ENCODE assay signal across 17 cellular contexts in genomic region chr2:193518061-193518817, GRCh38.
DNase-seq lines count a peak whose midpoint lies in the region; ATAC-seq and TF ChIP-seq lines count a peak whose summit lies in the region.
"Had no signal": no experiment of that assay in that cellular context is flagged by ENCODE, and none has a peak within 500 bp of the region (broad histone marks: within the 10 kb centered on the region; RNA-seq: fewer than 3 reads in every experiment).

No MANE protein-coding gene starts in this region.

- dilution Hi-C loops in IMR-90 (cut with HindIII; ENCODE audit: low sequenced_read_pairs, unreplicated experiment) = no loop called here

- H2AFZ ChIP-seq in IMR-90 (replicated peaks; ENCODE audit: low read length, poor library complexity) = no peak overlapping the region

- H3K4me1 ChIP-seq in IMR-90 (ENCODE audit: control insufficient read depth, insufficient read depth, low read length) = no peaks in the 10 kb centered on the region
- H3K4me1 ChIP-seq: BLaER1, SJSA1 had no signal

- no peaks in the 10 kb centered on the region for H3K27me3 ChIP-seq in IMR-90 (ENCODE audit: control insufficient read depth, insufficient read depth, low read length)
- H3K27me3 ChIP-seq: BLaER1, SJSA1 had no signal

- H2AK5ac ChIP-seq in IMR-90 (ENCODE audit: low read depth, low read length) = no peak overlapping the region

- H3K79me1 ChIP-seq in IMR-90 (ENCODE audit: low read depth in 1 of 2, low read length in 2 of 2) = no peaks in the 10 kb centered on the region

- H3K4ac ChIP-seq in IMR-90 (ENCODE audit: low read depth, low read length) = no peak overlapping the region

- no peak overlapping the region for H3K23ac ChIP-seq in IMR-90 (ENCODE audit: low read depth, low read length)

- peak; percentile 57 for DNase-seq in AG09309 (ENCODE audit: low read depth)
- DNase-seq in IMR-90 = peak; percentile 27
- peak; percentile 87 for DNase-seq in astrocyte of the spinal cord (ENCODE audit: low read depth, low spot score)
- DNase-seq in kidney glomerular epithelial cell (lab: John Stamatoyannopoulos, UW) = peak; percentile 85
- DNase-seq in DMS114 treated with DMSO at 0.1 percent for 48 hours (lab: John Stamatoyannopoulos, UW; ENCODE audit: unreplicated experiment) = no peak
- no peak for DNase-seq in germinal center (ENCODE audit: low spot score)
- DNase-seq in omental fat pad (ENCODE audit: low spot score) = no peak
- DNase-seq: aorta, GDM1, NCI-H1436, NCI-H774, nucleus accumbens had no signal

- no peak overlapping the region for H3K27ac ChIP-seq in IMR-90 (ENCODE audit: insufficient read depth, low read length)
- H3K27ac ChIP-seq: BLaER1, SJSA1, VCaP had no signal

- in situ Hi-C loops in IMR-90 (cut with MboI; ENCODE audit: low sequenced_read_pairs) (no loop called here), astrocyte of the spinal cord (cut with HindIII; ENCODE audit: low sequenced_read_pairs) (no loop called here)

- H3K56ac ChIP-seq in IMR-90 (ENCODE audit: extremely low read depth, insufficient read depth, low read length) = no peak overlapping the region

- H4K91ac ChIP-seq in IMR-90 (ENCODE audit: insufficient read depth, low read depth, low read length) = no peak overlapping the region

- H4K5ac ChIP-seq in IMR-90 (ENCODE audit: low read depth, low read length) = no peak overlapping the region

- H3K9ac ChIP-seq in IMR-90 (ENCODE audit: low read depth, low read length) = no peak overlapping the region
- H3K9ac ChIP-seq: BLaER1 had no signal

- H3K4me3 ChIP-seq in AG09309 (ENCODE audit: control insufficient read depth, low read depth, low read length) = no peak overlapping the region
- no peak overlapping the region for H3K4me3 ChIP-seq in IMR-90 (ENCODE audit: insufficient read depth, low read depth, low read length)
- H3K4me3 ChIP-seq in astrocyte of the spinal cord (ENCODE audit: low read depth, low read length) = no peak overlapping the region
- H3K4me3 ChIP-seq: BLaER1, lung, SJSA1 had no signal

- H3K4me2 ChIP-seq in IMR-90 (ENCODE audit: low read depth, low read length) = no peak overlapping the region
- H3K4me2 ChIP-seq: BLaER1 had no signal

- no peak overlapping the region for H2BK5ac ChIP-seq in IMR-90 (ENCODE audit: low read depth, low read length, poor library complexity, severe bottlenecking)

- no peak overlapping the region for H3K18ac ChIP-seq in IMR-90 (ENCODE audit: low read depth, low read length)

- no peak for TF ChIP-seq POLR2A in IMR-90 (IDR thresholded peaks at IDR 0.05; ENCODE audit: low read depth, low read length)

- no peak overlapping the region for H2BK120ac ChIP-seq in IMR-90 (ENCODE audit: low read depth, low read length)

- no peak overlapping the region for H2BK20ac ChIP-seq in IMR-90 (ENCODE audit: low read depth, low read length)

- no peaks in the 10 kb centered on the region for H4K20me1 ChIP-seq in IMR-90 (ENCODE audit: insufficient read depth, low read length)
- H4K20me1 ChIP-seq: BLaER1 had no signal

- TF ChIP-seq CTCF in AG09309 (IDR thresholded peaks at IDR 0.05; ENCODE audit: control insufficient read depth, insufficient read depth, low read depth, low read length, missing control alignments) (no peak), IMR-90 (conservative IDR thresholded peaks at IDR 0.05; ENCODE audit: low read depth, low read length) (no peak), astrocyte of the spinal cord (IDR thresholded peaks at IDR 0.05; ENCODE audit: low read depth, low read length) (no peak), omental fat pad (IDR thresholded peaks at IDR 0.05) (no peak)

- no peak for ATAC-seq in IMR-90 (ENCODE audit: low read depth)
- no peak for ATAC-seq in HG03039 (IDR thresholded peaks at IDR 0.05; ENCODE audit: unreplicated experiment)
- no peak for ATAC-seq in omental fat pad (ENCODE audit: low FRiP score)

- 17% methylated on average over 1 of the region's 6 CpGs; no CpG with 5 or more reads in 1 of the 2 experiments for WGBS in IMR-90 (ENCODE audit: extremely low coverage in 2 of 2, insufficient read length in 1 of 2), 2 experiments

- TF ChIP-seq RAD21 in IMR-90 (IDR thresholded peaks at IDR 0.05; ENCODE audit: low read length) = no peak

- POLR2A ChIA-PET in IMR-90 (lab: Charles Lee; ENCODE audit: unreplicated experiment) = no interaction called here

- H4K8ac ChIP-seq in IMR-90 (ENCODE audit: low read depth in 2 of 2, low read length in 2 of 2) = no peak overlapping the region

- no peak overlapping the region for H2BK15ac ChIP-seq in IMR-90 (ENCODE audit: low read depth, low read length)

- no peak overlapping the region for H3K14ac ChIP-seq in IMR-90 (replicated peaks; ENCODE audit: low read depth, low read length)

- H3K9me3 ChIP-seq in IMR-90 (ENCODE audit: control insufficient read depth, insufficient read depth, low read length) = no peaks in the 10 kb centered on the region; the same call in 1 of the 2 replicates
- H3K9me3 ChIP-seq: BLaER1 had no signal

- no peaks in the 10 kb centered on the region for H3K9me1 ChIP-seq in IMR-90 (ENCODE audit: insufficient read depth, low read length)

- CTCF ChIA-PET in IMR-90 (lab: Yijun Ruan, JAX) = no interaction called here

- intact Hi-C loops in IMR-90 (cut with micrococcal nuclease) = no loop called here

- no peak overlapping the region for H2AK9ac ChIP-seq in IMR-90 (replicated peaks; ENCODE audit: low read depth, low read length, poor library complexity)

- no TSS peak for BruUV-seq in IMR-90 (replicated peaks; lab: Mats Ljungman, UMichigan)

- H3K36me3 ChIP-seq in IMR-90 (ENCODE audit: control insufficient read depth, insufficient read depth, low read length) = no peaks in the 10 kb centered on the region
- H3K36me3 ChIP-seq: BLaER1, SJSA1 had no signal

TF ChIP-seq in IMR-90, 13 proteins besides CTCF, POLR2A, EP300 and RAD21:
- TF ChIP-seq MAZ (IDR thresholded peaks at IDR 0.05; ENCODE audit: borderline replicate concordance, low read depth, low read length) (no peak), FOS (IDR thresholded peaks at IDR 0.05; ENCODE audit: low read depth, low read length) (no peak), MAFK (IDR thresholded peaks at IDR 0.05; ENCODE audit: low read depth, low read length) (no peak), CHD1 (IDR thresholded peaks at IDR 0.05; ENCODE audit: low read depth, low read length) (no peak), RCOR1 (IDR thresholded peaks at IDR 0.05; ENCODE audit: insufficient replicate concordance, low read length) (no peak), SMC3 (IDR thresholded peaks at IDR 0.05; ENCODE audit: low read depth, low read length) (no peak), USF2 (IDR thresholded peaks at IDR 0.05; ENCODE audit: low read depth, low read length) (no peak), MXI1 (IDR thresholded peaks at IDR 0.05; ENCODE audit: borderline replicate concordance, low read depth, low read length) (no peak)
TF ChIP-seq in IMR-90: peak in this region for 0.

Comparison
In these comparisons a context has a peak if more than half of its experiments do, and no peak if none do; other contexts are left out.
1. DNase-seq: peak in AG09309 (single experiment), IMR-90 (single experiment), astrocyte of the spinal cord (single experiment) and kidney glomerular epithelial cell (single experiment); none in DMS114 treated with DMSO at 0.1 percent for 48 hours (single experiment), germinal center (single experiment) and omental fat pad (single experiment).